Comparison of ENCODE assay signal across 6 cellular contexts in the genomic region with DNA sequence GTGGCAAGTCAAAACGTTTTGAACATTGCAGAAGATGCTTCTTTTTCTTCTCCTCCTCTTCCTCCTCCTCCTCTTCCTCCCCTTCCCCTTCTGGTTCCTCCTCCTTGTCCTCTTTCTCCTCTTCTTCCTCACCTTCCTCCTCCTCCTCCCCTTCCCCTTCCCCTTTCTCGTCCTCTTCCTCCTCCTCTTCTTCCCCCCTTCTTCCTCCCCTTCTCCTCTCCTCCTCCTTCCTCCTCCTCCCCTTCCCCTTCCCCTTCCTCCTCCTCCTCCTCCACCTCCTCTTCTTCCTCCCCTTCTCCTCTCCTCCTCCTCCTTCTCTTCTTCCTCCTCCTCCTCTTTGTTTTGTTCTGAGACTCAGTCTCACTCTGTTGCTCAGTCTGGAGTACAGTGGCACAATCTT.
"Had no signal": no experiment of that assay in that cellular context is flagged by ENCODE, and none has a peak within 500 bp of the region (broad histone marks: within the 10 kb centered on the region; RNA-seq: fewer than 3 reads in every experiment).

No MANE protein-coding gene starts in this region.

- DNase-seq: IMR-90, KBM-7, KG1 had no signal

- FAIRE-seq: HTR-8/SVneo, K562 had no signal

- H3K4me3 ChIP-seq: K562 had no signal

- ATAC-seq: K562 had no signal

- H3K27ac ChIP-seq: HL-60 had no signal
